Comparison of ENCODE assay signal across 8 cellular contexts in the genomic region with DNA sequence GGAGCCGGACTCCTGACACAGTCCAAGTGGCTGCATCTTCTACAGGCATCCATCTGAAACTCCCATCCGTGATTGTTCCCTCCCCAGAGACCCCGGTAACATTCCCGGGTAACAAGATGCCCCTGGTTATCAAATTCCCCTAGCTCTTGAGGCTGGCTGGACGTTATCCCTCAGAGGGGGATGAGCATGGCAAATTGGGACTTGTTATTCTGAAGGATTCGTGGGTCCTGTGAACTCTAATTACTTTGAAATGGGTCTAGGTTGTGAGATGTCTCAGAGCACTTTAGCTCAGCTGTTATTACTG. TPM values are rescaled to one million over a fixed set of nuclear protein-coding genes. Genes with fewer than 3 reads are reported as not detected.
DNase-seq lines count a peak whose midpoint lies in the region; ATAC-seq, FAIRE-seq and TF ChIP-seq lines count a peak whose summit lies in the region.

No MANE protein-coding gene starts in this region.

- peak; percentile 49 for FAIRE-seq in GM19239 (lab: Jason Lieb, UNC)

- 9% methylated on average over 6 of the region's 6 CpGs for WGBS in right cardiac atrium

- TF ChIP-seq CTCF in WTC11 (IDR thresholded peaks at IDR 0.05) = no peak

- H3K27ac ChIP-seq in right cardiac atrium (ENCODE audit: low read length) (peak overlapping the region; percentile 96), skeletal muscle tissue (ENCODE audit: low read depth, low read length) (peak overlapping the region; percentile 94)

- peak overlapping the region; percentile 85 to 96 (median 93) for H3K9ac ChIP-seq in skeletal muscle tissue (ENCODE audit: low read depth in 1 of 3, low read length in 3 of 3)

- intact Hi-C loops in right cardiac atrium (cut with DNase I) = loop anchor here in 1 of 4 donors (10.0 kb wide), 1 partner anchor 130 kb away; a partner anchor contains a TSS

- H3K9me3 ChIP-seq in right cardiac atrium (ENCODE audit: control insufficient read depth, low read length) = no peaks in the 10 kb centered on the region
- no peaks in the 10 kb centered on the region for H3K9me3 ChIP-seq in skeletal muscle tissue (ENCODE audit: control insufficient read depth in 3 of 3, low read length in 3 of 3)

- H3K27me3 ChIP-seq in right cardiac atrium (ENCODE audit: control insufficient read depth, insufficient read depth) (no peaks in the 10 kb centered on the region), skeletal muscle tissue (ENCODE audit: control insufficient read depth in 3 of 3, insufficient read depth in 3 of 3, low read length in 3 of 3) (no peaks in the 10 kb centered on the region)

- POLR2A ChIA-PET in WTC11 (lab: Charles Lee) = interaction anchor here (1.1 to 1.7 kb wide), 2 partner anchors 18 to 25 kb away, joined by 4 to 9 read pairs; a partner anchor contains a TSS

- no peaks in the 10 kb centered on the region for H3K36me3 Mint-ChIP-seq in WTC11

- CTCF ChIA-PET in WTC11 (lab: Charles Lee) = interaction anchor here (0.5 to 2.1 kb wide), 3 partner anchors 10 to 130 kb away, joined by 3 to 8 read pairs (median 4); a partner anchor contains a TSS

- peak overlapping the region; percentile 87 for H3K4me3 Mint-ChIP-seq in WTC11

- H3K4me1 ChIP-seq in right cardiac atrium (ENCODE audit: control insufficient read depth, insufficient read depth, low read length) (peaks cover 7% of the 10 kb centered on the region), skeletal muscle tissue (ENCODE audit: control insufficient read depth in 3 of 3, insufficient read depth in 3 of 3, low read length in 3 of 3) (peaks cover 15 to 19% (median 16%) of the 10 kb centered on the region in 3 donors)

- H3K4me3 ChIP-seq in right cardiac atrium (ENCODE audit: low read length) (peak overlapping the region; percentile 77), skeletal muscle tissue (ENCODE audit: low read length in 3 of 3) (peak overlapping the region; percentile 83 to 92 (median 87))

- DNase-seq in GM19239 (ENCODE audit: insufficient read length, low spot score) (no peak), WTC11 (ENCODE audit: low spot score) (no peak), right cardiac atrium (no peak)
- DNase-seq in effector CD8-positive, alpha-beta T cell (lab: John Stamatoyannopoulos, UW) = no peak

- no peaks in the 10 kb centered on the region for H3K9me3 Mint-ChIP-seq in WTC11

- H3K27ac Mint-ChIP-seq in WTC11 = peak overlapping the region; percentile 98

- no peaks in the 10 kb centered on the region for H3K27me3 Mint-ChIP-seq in WTC11 (ENCODE audit: low read depth)

- no peak for ATAC-seq in WTC11
- ATAC-seq in right cardiac atrium = no peak
- no peak for ATAC-seq in GM19324 (IDR thresholded peaks at IDR 0.05; ENCODE audit: low FRiP score, unreplicated experiment)
- no peak for ATAC-seq in HG03521 (IDR thresholded peaks at IDR 0.05; ENCODE audit: unreplicated experiment)
- ATAC-seq in HG02885 (IDR thresholded peaks at IDR 0.05; ENCODE audit: poor library complexity, unreplicated experiment) = no peak

- peaks cover 0 to 5% (median 0%) of the 10 kb centered on the region in 3 donors for H3K36me3 ChIP-seq in skeletal muscle tissue (ENCODE audit: control insufficient read depth in 3 of 3, insufficient read depth in 3 of 3, low read length in 3 of 3)

- H3K4me1 Mint-ChIP-seq in WTC11 = peaks cover 43% of the 10 kb centered on the region

TF ChIP-seq in WTC11, 78 proteins besides CTCF, POLR2A, EP300 and RAD21 (continues in another document):
- TF ChIP-seq, protein P1, sequence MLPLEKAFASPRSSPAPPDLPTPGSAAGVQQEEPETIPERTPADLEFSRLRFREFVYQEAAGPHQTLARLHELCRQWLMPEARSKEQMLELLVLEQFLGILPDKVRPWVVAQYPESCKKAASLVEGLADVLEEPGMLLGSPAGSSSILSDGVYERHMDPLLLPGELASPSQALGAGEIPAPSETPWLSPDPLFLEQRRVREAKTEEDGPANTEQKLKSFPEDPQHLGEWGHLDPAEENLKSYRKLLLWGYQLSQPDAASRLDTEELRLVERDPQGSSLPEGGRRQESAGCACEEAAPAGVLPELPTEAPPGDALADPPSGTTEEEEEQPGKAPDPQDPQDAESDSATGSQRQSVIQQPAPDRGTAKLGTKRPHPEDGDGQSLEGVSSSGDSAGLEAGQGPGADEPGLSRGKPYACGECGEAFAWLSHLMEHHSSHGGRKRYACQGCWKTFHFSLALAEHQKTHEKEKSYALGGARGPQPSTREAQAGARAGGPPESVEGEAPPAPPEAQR (CRISPR knock-in tag; IDR thresholded peaks at IDR 0.05) = no peak
- no peak for TF ChIP-seq EMX1 (CRISPR knock-in tag; IDR thresholded peaks at IDR 0.05)
- no peak for TF ChIP-seq SP1 (CRISPR knock-in tag; conservative IDR thresholded peaks at IDR 0.05)
- no peak for TF ChIP-seq CREB1 (CRISPR knock-in tag; IDR thresholded peaks at IDR 0.05)
- TF ChIP-seq MYBL2 (CRISPR knock-in tag; IDR thresholded peaks at IDR 0.05) = no peak
- TF ChIP-seq, protein P2, sequence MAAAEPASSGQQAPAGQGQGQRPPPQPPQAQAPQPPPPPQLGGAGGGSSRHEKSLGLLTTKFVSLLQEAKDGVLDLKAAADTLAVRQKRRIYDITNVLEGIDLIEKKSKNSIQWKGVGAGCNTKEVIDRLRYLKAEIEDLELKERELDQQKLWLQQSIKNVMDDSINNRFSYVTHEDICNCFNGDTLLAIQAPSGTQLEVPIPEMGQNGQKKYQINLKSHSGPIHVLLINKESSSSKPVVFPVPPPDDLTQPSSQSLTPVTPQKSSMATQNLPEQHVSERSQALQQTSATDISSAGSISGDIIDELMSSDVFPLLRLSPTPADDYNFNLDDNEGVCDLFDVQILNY (CRISPR knock-in tag; IDR thresholded peaks at IDR 0.05) = no peak
- no peak for TF ChIP-seq SMAD4 (CRISPR knock-in tag; IDR thresholded peaks at IDR 0.05)
- TF ChIP-seq, protein P3, sequence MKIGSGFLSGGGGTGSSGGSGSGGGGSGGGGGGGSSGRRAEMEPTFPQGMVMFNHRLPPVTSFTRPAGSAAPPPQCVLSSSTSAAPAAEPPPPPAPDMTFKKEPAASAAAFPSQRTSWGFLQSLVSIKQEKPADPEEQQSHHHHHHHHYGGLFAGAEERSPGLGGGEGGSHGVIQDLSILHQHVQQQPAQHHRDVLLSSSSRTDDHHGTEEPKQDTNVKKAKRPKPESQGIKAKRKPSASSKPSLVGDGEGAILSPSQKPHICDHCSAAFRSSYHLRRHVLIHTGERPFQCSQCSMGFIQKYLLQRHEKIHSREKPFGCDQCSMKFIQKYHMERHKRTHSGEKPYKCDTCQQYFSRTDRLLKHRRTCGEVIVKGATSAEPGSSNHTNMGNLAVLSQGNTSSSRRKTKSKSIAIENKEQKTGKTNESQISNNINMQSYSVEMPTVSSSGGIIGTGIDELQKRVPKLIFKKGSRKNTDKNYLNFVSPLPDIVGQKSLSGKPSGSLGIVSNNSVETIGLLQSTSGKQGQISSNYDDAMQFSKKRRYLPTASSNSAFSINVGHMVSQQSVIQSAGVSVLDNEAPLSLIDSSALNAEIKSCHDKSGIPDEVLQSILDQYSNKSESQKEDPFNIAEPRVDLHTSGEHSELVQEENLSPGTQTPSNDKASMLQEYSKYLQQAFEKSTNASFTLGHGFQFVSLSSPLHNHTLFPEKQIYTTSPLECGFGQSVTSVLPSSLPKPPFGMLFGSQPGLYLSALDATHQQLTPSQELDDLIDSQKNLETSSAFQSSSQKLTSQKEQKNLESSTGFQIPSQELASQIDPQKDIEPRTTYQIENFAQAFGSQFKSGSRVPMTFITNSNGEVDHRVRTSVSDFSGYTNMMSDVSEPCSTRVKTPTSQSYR (CRISPR knock-in tag; IDR thresholded peaks at IDR 0.05) = no peak
- TF ChIP-seq, protein P4, sequence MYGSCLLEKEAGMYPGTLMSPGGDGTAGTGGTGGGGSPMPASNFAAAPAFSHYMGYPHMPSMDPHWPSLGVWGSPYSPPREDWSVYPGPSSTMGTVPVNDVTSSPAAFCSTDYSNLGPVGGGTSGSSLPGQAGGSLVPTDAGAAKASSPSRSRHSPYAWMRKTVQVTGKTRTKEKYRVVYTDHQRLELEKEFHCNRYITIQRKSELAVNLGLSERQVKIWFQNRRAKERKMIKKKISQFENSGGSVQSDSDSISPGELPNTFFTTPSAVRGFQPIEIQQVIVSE (CRISPR knock-in tag; IDR thresholded peaks at IDR 0.05; ENCODE audit: borderline replicate concordance) = no peak
- TF ChIP-seq, protein P5, sequence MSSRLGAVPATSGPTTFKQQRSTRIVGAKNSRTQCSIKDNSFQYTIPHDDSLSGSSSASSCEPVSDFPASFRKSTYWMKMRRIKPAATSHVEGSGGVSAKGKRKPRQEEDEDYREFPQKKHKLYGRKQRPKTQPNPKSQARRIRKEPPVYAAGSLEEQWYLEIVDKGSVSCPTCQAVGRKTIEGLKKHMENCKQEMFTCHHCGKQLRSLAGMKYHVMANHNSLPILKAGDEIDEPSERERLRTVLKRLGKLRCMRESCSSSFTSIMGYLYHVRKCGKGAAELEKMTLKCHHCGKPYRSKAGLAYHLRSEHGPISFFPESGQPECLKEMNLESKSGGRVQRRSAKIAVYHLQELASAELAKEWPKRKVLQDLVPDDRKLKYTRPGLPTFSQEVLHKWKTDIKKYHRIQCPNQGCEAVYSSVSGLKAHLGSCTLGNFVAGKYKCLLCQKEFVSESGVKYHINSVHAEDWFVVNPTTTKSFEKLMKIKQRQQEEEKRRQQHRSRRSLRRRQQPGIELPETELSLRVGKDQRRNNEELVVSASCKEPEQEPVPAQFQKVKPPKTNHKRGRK (CRISPR knock-in tag; IDR thresholded peaks at IDR 0.05; ENCODE audit: borderline replicate concordance) = no peak

RNA-seq across cellular contexts. Expression of a gene that starts 0.6 kb away (rescaled TPM):
- total RNA-seq in WTC11 (2021) (46.7 to 58.0 TPM (median 57.5 TPM) in 3 replicates), right cardiac atrium (10 to 100 TPM; 39.9 to 58.3 (median 49.1) TPM), skeletal muscle tissue (19.3 TPM)
- 33.1 TPM for polyA plus RNA-seq in right cardiac atrium

RNA-seq across cellular contexts. Expression of a gene that starts 4.2 kb away (rescaled TPM):
- total RNA-seq in WTC11 (2021) = 2.9 to 3.0 TPM (median 2.9 TPM) in 3 replicates
- not detected for total RNA-seq in right cardiac atrium
- 0.32 TPM for polyA plus RNA-seq in right cardiac atrium
- not detected for total RNA-seq in skeletal muscle tissue

RNA-seq across cellular contexts. Expression of a gene that starts 18.7 kb away (rescaled TPM):
- total RNA-seq in WTC11 (2021) (171 to 193 TPM (median 192 TPM) in 3 replicates), right cardiac atrium (10 to 100 TPM; 52.4 to 65.1 (median 55.1) TPM), skeletal muscle tissue (25.1 TPM)
- polyA plus RNA-seq in right cardiac atrium = 69.7 TPM

RNA-seq across cellular contexts. Expression of a gene that starts 25.5 kb away (rescaled TPM):
- total RNA-seq in WTC11 (2021) = 53.2 to 54.5 TPM (median 54.5 TPM) in 3 replicates
- 10 to 100 TPM; 44.6 to 67.6 (median 53.5) TPM for total RNA-seq in right cardiac atrium
- 29.9 TPM for polyA plus RNA-seq in right cardiac atrium
- total RNA-seq in skeletal muscle tissue = 85.6 TPM

RNA-seq across cellular contexts. Expression of a gene that starts 28.2 kb away (rescaled TPM):
- 0.11 TPM in 1 of 3 replicates, not detected in the others for total RNA-seq in WTC11 (2021)
- total RNA-seq in right cardiac atrium = not detected
- polyA plus RNA-seq in right cardiac atrium = not detected
- total RNA-seq in skeletal muscle tissue = not detected
